In genomic region chr15:78715439-78715838, GRCh38 we compare ENCODE assay signal across 22 cellular contexts.
DNase-seq lines count a peak whose midpoint lies in the region; ATAC-seq, FAIRE-seq and TF ChIP-seq lines count a peak whose summit lies in the region.
"Had no signal": no experiment of that assay in that cellular context is flagged by ENCODE, and none has a peak within 500 bp of the region (broad histone marks: within the 10 kb centered on the region; RNA-seq: fewer than 3 reads in every experiment).

No MANE protein-coding gene starts in this region.

- peaks cover 8% of the 10 kb centered on the region for H3K9me3 ChIP-seq in keratinocyte (ENCODE audit: control insufficient read depth, low read depth, low read length)
- no peaks in the 10 kb centered on the region for H3K9me3 ChIP-seq in pancreas
- H3K9me3 ChIP-seq: gastroesophageal sphincter, SJSA1 had no signal

- no peak overlapping the region for H2AFZ ChIP-seq in keratinocyte (ENCODE audit: control insufficient read depth, low read length)
- H2AFZ ChIP-seq: hepatocyte had no signal

- peak; percentile 29 for DNase-seq in ELR (ENCODE audit: low read depth)
- peak; percentile 16 for DNase-seq in LoVo (ENCODE audit: low spot score)
- DNase-seq in amniotic epithelial cell (ENCODE audit: low read depth), result peak; percentile 28
- peak; percentile 74 for DNase-seq in keratinocyte (ENCODE audit: low read depth, low spot score)
- DNase-seq in pancreas, result no peak
- DNase-seq in GM19238 (ENCODE audit: insufficient read length, low spot score), result no peak
- DNase-seq: activated T-cell treated with anti-CD3 and anti-CD28 coated beads for 4 hours; anterior cingulate cortex; GOT3; NCI-H1930; nephron progenitor cell; retina; stimulated activated naive CD4-positive, alpha-beta T cell; upper lobe of left lung had no signal

- H3K27ac ChIP-seq in keratinocyte (ENCODE audit: control insufficient read depth, insufficient read depth, low read length), result peak overlapping the region; percentile 93
- H3K27ac ChIP-seq in pancreas, result no peak overlapping the region
- H3K27ac ChIP-seq: BLaER1 treated with 17β-estradiol and CSF1 and Interleukin-3, amounts not matched to agents 10 nM and 100 nM; gastroesophageal sphincter; hepatocyte; SJSA1; upper lobe of left lung had no signal

- no peaks in the 10 kb centered on the region for H3K36me3 ChIP-seq in keratinocyte (ENCODE audit: control insufficient read depth in 2 of 2, extremely low read depth in 1 of 2, insufficient read depth in 2 of 2, low read length in 2 of 2)
- H3K36me3 ChIP-seq in pancreas, result no peaks in the 10 kb centered on the region
- H3K36me3 ChIP-seq: BLaER1 treated with 17β-estradiol and CSF1 and Interleukin-3, amounts not matched to agents 10 nM and 100 nM; gastroesophageal sphincter; SJSA1; upper lobe of left lung had no signal

- no peaks in the 10 kb centered on the region for H3K9me1 ChIP-seq in keratinocyte (ENCODE audit: control insufficient read depth, extremely low read depth, insufficient read depth, low read length)

- H3K4me2 ChIP-seq in keratinocyte (ENCODE audit: control insufficient read depth, extremely low read depth, insufficient read depth, low read depth, low read length), result peak overlapping the region; percentile 29
- H3K4me2 ChIP-seq: BLaER1 treated with 17β-estradiol and CSF1 and Interleukin-3, amounts not matched to agents 10 nM and 100 nM; hepatocyte had no signal

- H3K4me3 ChIP-seq in keratinocyte (ENCODE audit: control insufficient read depth in 2 of 3, extremely low read depth in 1 of 3, insufficient read depth in 2 of 3, low read depth in 1 of 3, low read length in 3 of 3) (no peak overlapping the region), pancreas (no peak overlapping the region)
- H3K4me3 ChIP-seq: BLaER1 treated with 17β-estradiol and CSF1 and Interleukin-3, amounts not matched to agents 10 nM and 100 nM; gastroesophageal sphincter; hepatocyte; SJSA1; upper lobe of left lung had no signal

- FAIRE-seq in keratinocyte (lab: Jason Lieb, UNC) (peak; percentile 32), pancreas (lab: Jason Lieb, UNC) (no peak)
- FAIRE-seq: HTR-8/SVneo had no signal

- dilution Hi-C loops in keratinocyte (cut with MboI; ENCODE audit: extremely low pct_ligation_motif_present, low sequenced_read_pairs), result no loop called here

- intact Hi-C loops in pancreas (cut with DNase I), result no loop called here

- no peaks in the 10 kb centered on the region for H4K20me1 ChIP-seq in keratinocyte (ENCODE audit: control insufficient read depth, extremely low read depth, insufficient read depth, low read length)
- H4K20me1 ChIP-seq: BLaER1 treated with 17β-estradiol and CSF1 and Interleukin-3, amounts not matched to agents 10 nM and 100 nM had no signal

- H3K4me1 ChIP-seq in keratinocyte (ENCODE audit: control insufficient read depth, extremely low read depth, insufficient read depth, low read length), result peaks cover 19% of the 10 kb centered on the region
- no peaks in the 10 kb centered on the region for H3K4me1 ChIP-seq in pancreas
- H3K4me1 ChIP-seq: gastroesophageal sphincter, SJSA1, upper lobe of left lung had no signal

- TF ChIP-seq CTCF in keratinocyte (optimal IDR thresholded peaks at IDR 0.05 in 1 of 3, IDR thresholded peaks at IDR 0.05 in 1 of 3, conservative IDR thresholded peaks at IDR 0.05 in 1 of 3; ENCODE audit: extremely low read depth in 1 of 3, insufficient read depth in 2 of 3, low read length in 3 of 3) (no peak), pancreas (IDR thresholded peaks at IDR 0.05) (no peak)

- 87 to 95% methylated on average over 4 of the region's 4 CpGs for WGBS in pancreas, 2 donors

- no peak for ATAC-seq in GM19455 (IDR thresholded peaks at IDR 0.05; ENCODE audit: unreplicated experiment)
- no peak for ATAC-seq in pancreas
- ATAC-seq in SK-N-SH treated with all-trans-retinoic acid at 6 μM for 48 hours, result no peak
- ATAC-seq: gastroesophageal sphincter, WTC11 had no signal

- H3K79me2 ChIP-seq in keratinocyte (ENCODE audit: control insufficient read depth, insufficient read depth, low read length), result no peaks in the 10 kb centered on the region
- H3K79me2 ChIP-seq: hepatocyte had no signal

- H3K9ac ChIP-seq in keratinocyte (ENCODE audit: control insufficient read depth, extremely low read depth, insufficient read depth, low read length), result peak overlapping the region; percentile 13
- H3K9ac ChIP-seq: BLaER1 treated with 17β-estradiol and CSF1 and Interleukin-3, amounts not matched to agents 10 nM and 100 nM had no signal

- H3K27me3 ChIP-seq in keratinocyte (ENCODE audit: control insufficient read depth, extremely low read depth, insufficient read depth, low read length) (no peaks in the 10 kb centered on the region), pancreas (no peaks in the 10 kb centered on the region)
- H3K27me3 ChIP-seq: BLaER1 treated with 17β-estradiol and CSF1 and Interleukin-3, amounts not matched to agents 10 nM and 100 nM; upper lobe of left lung had no signal

TF ChIP-seq in SK-N-SH treated with all-trans-retinoic acid at 6 μM for 48 hours, 23 proteins besides CTCF, POLR2A, EP300 and RAD21:
- TF ChIP-seq ZNF70 (CRISPR knock-in tag; IDR thresholded peaks at IDR 0.05) (no peak), ZNF8 (CRISPR knock-in tag; IDR thresholded peaks at IDR 0.05) (no peak), SNAI2 (CRISPR knock-in tag; IDR thresholded peaks at IDR 0.05) (no peak), OSR1 (CRISPR knock-in tag; IDR thresholded peaks at IDR 0.05) (no peak), ZC3H10 (CRISPR knock-in tag; IDR thresholded peaks at IDR 0.05) (no peak), PATZ1 (CRISPR knock-in tag; IDR thresholded peaks at IDR 0.05; ENCODE audit: borderline replicate concordance) (no peak), RARB (CRISPR knock-in tag; IDR thresholded peaks at IDR 0.05) (no peak), ZFP30 (CRISPR knock-in tag; IDR thresholded peaks at IDR 0.05) (no peak)
TF ChIP-seq in SK-N-SH treated with all-trans-retinoic acid at 6 μM for 48 hours: peak in this region for 0.

Comparison
In these comparisons a context has a peak if more than half of its experiments do, and no peak if none do; other contexts are left out.
1. DNase-seq: peak in ELR (single experiment), LoVo (single experiment), amniotic epithelial cell (single experiment) and keratinocyte (single experiment); none in pancreas (0 of 6) and GM19238 (single experiment).